ENCODE assay signal across 20 cellular contexts in genomic region chr15:70432924-70433500, GRCh38.
DNase-seq lines count a peak whose midpoint lies in the region; ATAC-seq and TF ChIP-seq lines count a peak whose summit lies in the region.
"Had no signal": no experiment of that assay in that cellular context is flagged by ENCODE, and none has a peak within 500 bp of the region (broad histone marks: within the 10 kb centered on the region; RNA-seq: fewer than 3 reads in every experiment).

No MANE protein-coding gene starts in this region.

- no peak overlapping the region for H3K14ac ChIP-seq in neuronal stem cell (ENCODE audit: low read length)

- no peak overlapping the region for H2AFZ ChIP-seq in neuronal stem cell (ENCODE audit: low read length)

- DNase-seq in HuH-7.5 (ENCODE audit: low spot score), result peak; percentile 63
- DNase-seq in SK-N-DZ (ENCODE audit: low spot score), result peak; percentile 66
- DNase-seq in left lobe of liver (ENCODE audit: low spot score), result peak; percentile 86
- DNase-seq in neuronal stem cell (ENCODE audit: low spot score), result peak; percentile 70
- no peak for DNase-seq in MCF 10A (ENCODE audit: unreplicated experiment)
- DNase-seq in activated CD8-positive, alpha-beta T cell treated with anti-CD3 and anti-CD28 coated beads for 36 hours, result no peak
- no peak for DNase-seq in HCEC 1CT
- DNase-seq: CD8-positive, alpha-beta T cell; Karpas-422; MG63; NCI-H1092; NCI-H1436 treated with DMSO at 0.1 percent for 48 hours; NCI-H2029; NCI-H2171 treated with DMSO at 0.1 percent for 48 hours; NCI-H510A; NCI-H748 treated with DMSO at 0.1 percent for 48 hours; RPMI8226; SIG-M5 had no signal

- CTCF ChIA-PET in MCF 10A (lab: Yijun Ruan, JAX), result interaction anchor here (0.6 to 1.1 kb wide), 3 partner anchors 335 to 970 kb away, joined by 3 read pairs; partner anchors contain the start of gene TLE3
- CTCF ChIA-PET in activated CD8-positive, alpha-beta T cell treated with anti-CD3 and anti-CD28 coated beads for 36 hours (lab: Charles Lee), result interaction anchor here (1.3 kb wide), 1 partner anchor 27 kb away, joined by 4 read pairs; no protein-coding TSS in a partner anchor

- no peak overlapping the region for H3K4me2 ChIP-seq in neuronal stem cell (ENCODE audit: insufficient read depth, low read length, poor library complexity, severe bottlenecking)
- H3K4me2 ChIP-seq: A549; BLaER1 treated with 17β-estradiol and CSF1 and Interleukin-3, amounts not matched to agents 10 nM and 100 nM had no signal

- H3K9me3 Mint-ChIP-seq in MCF 10A (ENCODE audit: unreplicated experiment), result no peaks in the 10 kb centered on the region
- H3K9me3 Mint-ChIP-seq in activated CD8-positive, alpha-beta T cell treated with anti-CD3 and anti-CD28 coated beads for 36 hours, result no peaks in the 10 kb centered on the region

- no peak overlapping the region for H2BK120ac ChIP-seq in neuronal stem cell (ENCODE audit: low read depth, low read length)

- peak; percentile 86 for ATAC-seq in left lobe of liver
- no peak for ATAC-seq in activated CD8-positive, alpha-beta T cell treated with anti-CD3 and anti-CD28 coated beads for 36 hours
- ATAC-seq: A549; CD8-positive, alpha-beta T cell had no signal

- no peaks in the 10 kb centered on the region for H3K79me1 ChIP-seq in neuronal stem cell (ENCODE audit: low read depth, low read length)

- no peak overlapping the region for H3K9ac ChIP-seq in neuronal stem cell (ENCODE audit: low read depth, low read length, poor library complexity)
- H3K9ac ChIP-seq: BLaER1 treated with 17β-estradiol and CSF1 and Interleukin-3, amounts not matched to agents 10 nM and 100 nM had no signal

- H4K91ac ChIP-seq in neuronal stem cell (ENCODE audit: low read depth, low read length, poor library complexity), result no peak overlapping the region

- H3K27ac Mint-ChIP-seq in MCF 10A (ENCODE audit: low read depth, unreplicated experiment), result no peak overlapping the region
- no peak overlapping the region for H3K27ac Mint-ChIP-seq in activated CD8-positive, alpha-beta T cell treated with anti-CD3 and anti-CD28 coated beads for 36 hours
- H3K27ac Mint-ChIP-seq: CD8-positive, alpha-beta T cell had no signal

- peaks cover 7% of the 10 kb centered on the region for H3K36me3 Mint-ChIP-seq in MCF 10A (ENCODE audit: insufficient read depth, unreplicated experiment)
- no peaks in the 10 kb centered on the region for H3K36me3 Mint-ChIP-seq in activated CD8-positive, alpha-beta T cell treated with anti-CD3 and anti-CD28 coated beads for 36 hours (ENCODE audit: low read depth)
- H3K36me3 Mint-ChIP-seq: CD8-positive, alpha-beta T cell had no signal

- peaks cover 0 to 3% (median 0%) of the 10 kb centered on the region in 3 experiments for H3K27me3 ChIP-seq in neuronal stem cell (ENCODE audit: control insufficient read depth in 3 of 3, insufficient read depth in 3 of 3, low read depth in 1 of 3, low read length in 3 of 3)
- H3K27me3 ChIP-seq: BLaER1 treated with 17β-estradiol and CSF1 and Interleukin-3, amounts not matched to agents 10 nM and 100 nM had no signal

- no peak overlapping the region for H3K27ac ChIP-seq in neuronal stem cell (replicated peaks; ENCODE audit: low read length)
- H3K27ac ChIP-seq: A549; BLaER1 treated with 17β-estradiol and CSF1 and Interleukin-3, amounts not matched to agents 10 nM and 100 nM had no signal

- no peak overlapping the region for H3K4me3 ChIP-seq in neuronal stem cell (ENCODE audit: low read length in 2 of 2)
- H3K4me3 ChIP-seq: A549; BLaER1 treated with 17β-estradiol and CSF1 and Interleukin-3, amounts not matched to agents 10 nM and 100 nM; MG63 had no signal

- WGBS in neuronal stem cell (ENCODE audit: extremely low coverage in 2 of 2, insufficient read length in 2 of 2, insufficient replicate concordance in 1 of 2), 2 donors, result no CpG with 5 or more reads among the region's 8 CpGs

- H2AK5ac ChIP-seq in neuronal stem cell (ENCODE audit: low read depth, low read length), result no peak overlapping the region

- peaks cover 21% of the 10 kb centered on the region for H3K4me1 Mint-ChIP-seq in MCF 10A (ENCODE audit: insufficient read depth, unreplicated experiment)
- H3K4me1 Mint-ChIP-seq in activated CD8-positive, alpha-beta T cell treated with anti-CD3 and anti-CD28 coated beads for 36 hours (ENCODE audit: low read depth), result peaks cover 21% of the 10 kb centered on the region

- H2BK15ac ChIP-seq in neuronal stem cell (ENCODE audit: low read length), result no peak overlapping the region

- H3K4me3 Mint-ChIP-seq in MCF 10A (ENCODE audit: unreplicated experiment), result no peak overlapping the region
- H3K4me3 Mint-ChIP-seq in activated CD8-positive, alpha-beta T cell treated with anti-CD3 and anti-CD28 coated beads for 36 hours, result no peak overlapping the region
- H3K4me3 Mint-ChIP-seq: CD8-positive, alpha-beta T cell had no signal

- no peak for TF ChIP-seq CTCF in MCF 10A (IDR thresholded peaks at IDR 0.05; ENCODE audit: unreplicated experiment)
- TF ChIP-seq CTCF in activated CD8-positive, alpha-beta T cell treated with anti-CD3 and anti-CD28 coated beads for 36 hours (IDR thresholded peaks at IDR 0.05), result no peak

- H3K9me3 ChIP-seq in neuronal stem cell (replicated peaks in 1 of 2; ENCODE audit: control insufficient read depth in 2 of 2, insufficient read depth in 1 of 2, low read depth in 1 of 2, low read length in 2 of 2), result peaks cover 2 to 6% of the 10 kb centered on the region in 2 donors
- H3K9me3 ChIP-seq: MG63 had no signal

- no peak overlapping the region for H3K18ac ChIP-seq in neuronal stem cell (ENCODE audit: low read length)

- no TSS peak for BruUV-seq in MCF 10A (replicated peaks; lab: Mats Ljungman, UMichigan)

- intact Hi-C loops in MCF 10A (cut with micrococcal nuclease), result no loop called here
- intact Hi-C loops in activated CD8-positive, alpha-beta T cell treated with anti-CD3 and anti-CD28 coated beads for 36 hours (cut with micrococcal nuclease), result no loop called here

- peaks cover 17% of the 10 kb centered on the region for H3K27me3 Mint-ChIP-seq in MCF 10A (ENCODE audit: insufficient read depth, unreplicated experiment)
- no peaks in the 10 kb centered on the region for H3K27me3 Mint-ChIP-seq in activated CD8-positive, alpha-beta T cell treated with anti-CD3 and anti-CD28 coated beads for 36 hours

- H4K8ac ChIP-seq in neuronal stem cell (ENCODE audit: low read depth, low read length), result no peak overlapping the region

- no peaks in the 10 kb centered on the region for H3K36me3 ChIP-seq in neuronal stem cell (replicated peaks in 1 of 2; ENCODE audit: control insufficient read depth in 2 of 2, insufficient read depth in 2 of 2, low read length in 2 of 2)
- H3K36me3 ChIP-seq: BLaER1 treated with 17β-estradiol and CSF1 and Interleukin-3, amounts not matched to agents 10 nM and 100 nM; MG63 had no signal

- no peak overlapping the region for H2BK5ac ChIP-seq in neuronal stem cell (ENCODE audit: low read length)

- H3K4me1 ChIP-seq in neuronal stem cell (ENCODE audit: control insufficient read depth in 2 of 2, insufficient read depth in 1 of 2, low read depth in 1 of 2, low read length in 2 of 2), result peaks cover 0 to 35% of the 10 kb centered on the region in 2 donors

- no peak overlapping the region for H3K23ac ChIP-seq in neuronal stem cell (ENCODE audit: low read depth, low read length, poor library complexity)

- H2BK12ac ChIP-seq in neuronal stem cell (ENCODE audit: low read length), result no peak overlapping the region

- no peak overlapping the region for H3K4ac ChIP-seq in neuronal stem cell (ENCODE audit: low read length)

- POLR2A ChIA-PET in MCF 10A (lab: Yijun Ruan, JAX), result no interaction called here
- POLR2A ChIA-PET in activated CD8-positive, alpha-beta T cell treated with anti-CD3 and anti-CD28 coated beads for 36 hours (lab: Charles Lee), result interaction anchor here (0.6 kb wide), 1 partner anchor 140 kb away, joined by 4 read pairs; no protein-coding TSS in a partner anchor

Comparison
In these comparisons a context has a peak if more than half of its experiments do, and no peak if none do; other contexts are left out.
1. DNase-seq: peak in HuH-7.5 (single experiment), SK-N-DZ (single experiment), left lobe of liver (single experiment) and neuronal stem cell (single experiment); none in MCF 10A (single experiment), activated CD8-positive, alpha-beta T cell treated with anti-CD3 and anti-CD28 coated beads for 36 hours (single experiment) and HCEC 1CT (single experiment).